ENCODE assay signal across 2 cellular contexts in the genomic region with DNA sequence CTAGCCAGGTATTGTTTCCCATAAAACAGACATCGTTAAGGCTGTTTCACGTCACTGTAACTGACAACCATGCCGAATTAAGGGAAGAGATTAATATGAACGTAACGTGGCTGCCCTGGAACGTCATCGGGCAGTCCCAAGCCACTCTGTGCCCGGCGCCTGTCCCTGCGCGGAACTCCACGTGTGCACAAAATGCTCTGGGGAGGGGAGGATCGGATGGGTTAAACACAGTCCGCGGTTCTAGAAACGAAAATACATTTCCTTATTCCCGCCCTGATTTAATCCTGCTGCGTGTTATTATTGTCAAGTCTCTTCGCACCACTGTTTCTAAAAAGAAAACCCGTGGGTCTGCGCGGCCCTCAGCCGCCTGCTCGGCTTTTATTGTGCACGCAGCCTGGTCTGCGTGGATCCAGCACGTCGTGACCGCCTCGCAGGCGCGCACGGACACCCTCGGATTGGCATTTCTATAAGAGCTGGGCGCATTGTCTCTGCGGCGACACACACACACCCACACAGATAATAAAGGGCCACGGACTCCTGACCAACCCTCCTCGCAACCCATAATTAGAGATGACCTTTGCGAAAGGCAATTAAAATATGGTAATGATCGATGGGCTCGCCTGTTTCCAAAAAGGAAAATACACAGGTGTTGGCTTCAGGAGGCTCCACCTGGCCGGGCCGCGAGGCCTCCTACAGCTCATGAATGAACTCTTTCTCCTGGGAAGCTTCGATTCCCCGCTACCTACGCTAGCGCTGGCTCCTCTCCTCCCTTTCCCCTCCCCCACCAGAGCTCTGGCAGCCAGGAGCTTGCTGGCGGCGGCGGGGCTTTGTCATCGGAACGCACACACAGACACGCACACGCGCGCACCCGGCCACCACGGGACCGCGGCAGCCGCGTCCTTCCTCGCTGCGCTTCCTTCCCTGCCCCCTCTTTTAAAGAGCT.
TF ChIP-seq lines count a peak whose summit lies in the region.

No MANE protein-coding gene starts in this region.

TF ChIP-seq in IMR-90, 13 proteins besides CTCF, POLR2A, EP300 and RAD21:
- TF ChIP-seq USF2 (IDR thresholded peaks at IDR 0.05; ENCODE audit: low read depth, low read length) (no peak), CEBPB (IDR thresholded peaks at IDR 0.05; ENCODE audit: low read depth, low read length) (no peak), RCOR1 (IDR thresholded peaks at IDR 0.05; ENCODE audit: insufficient replicate concordance, low read length) (no peak), NFE2L2 (IDR thresholded peaks at IDR 0.05; ENCODE audit: low read depth, low read length) (no peak), CHD1 (IDR thresholded peaks at IDR 0.05; ENCODE audit: low read depth, low read length) (no peak), BHLHE40 (IDR thresholded peaks at IDR 0.05; ENCODE audit: low read depth, low read length) (no peak)
TF ChIP-seq in IMR-90: peak in this region for 0.

TF ChIP-seq in K562, 482 proteins besides CTCF, POLR2A, EP300 and RAD21:
- TF ChIP-seq KAT7 (CRISPR knock-in tag; IDR thresholded peaks at IDR 0.05; ENCODE audit: borderline replicate concordance): 0 out of 2 replicates have a peak, but pooled peaks have one; percentile 55
- peak; percentile 32 to 33; a peak in 2 of 4 replicates for TF ChIP-seq NRF1 (conservative IDR thresholded peaks at IDR 0.05 in 1 of 2, IDR thresholded peaks at IDR 0.05 in 1 of 2)
- TF ChIP-seq POLR2G (IDR thresholded peaks at IDR 0.05; ENCODE audit: low read depth, low read length): peak; percentile 64
- peak; percentile 67 for TF ChIP-seq RBFOX2 (IDR thresholded peaks at IDR 0.05; ENCODE audit: low read depth, low read length)
- no peak for TF ChIP-seq ZNF431 (CRISPR knock-in tag; IDR thresholded peaks at IDR 0.05)
- no peak for TF ChIP-seq ZNF77 (CRISPR knock-in tag; IDR thresholded peaks at IDR 0.05)
- TF ChIP-seq HSF4 (CRISPR knock-in tag; IDR thresholded peaks at IDR 0.05; ENCODE audit: borderline replicate concordance): no peak
- peak; percentile 44; the same call in 1 of the 2 replicates for TF ChIP-seq GATAD2A (IDR thresholded peaks at IDR 0.05)
- 0 out of 2 replicates have a peak, but pooled peaks have one; percentile 30 for TF ChIP-seq GABPB1 (CRISPR knock-in tag; IDR thresholded peaks at IDR 0.05)
- peak; percentile 37; the same call in 1 of the 2 replicates for TF ChIP-seq CXXC5 (CRISPR knock-in tag; IDR thresholded peaks at IDR 0.05)
- 0 out of 4 replicates have a peak, but pooled peaks of 1 of the 2 experiments have one; percentile 16 for TF ChIP-seq TRIM24 (IDR thresholded peaks at IDR 0.05)
- TF ChIP-seq ZBTB1 (CRISPR knock-in tag; IDR thresholded peaks at IDR 0.05; ENCODE audit: borderline replicate concordance, low read depth): peak; percentile 78; the same call in 1 of the 2 replicates
- no peak for TF ChIP-seq ZNF444 (CRISPR knock-in tag; IDR thresholded peaks at IDR 0.05)
- 0 out of 2 replicates have a peak, but pooled peaks have one; percentile 6 for TF ChIP-seq NFIC (IDR thresholded peaks at IDR 0.05)
- TF ChIP-seq ZFX (CRISPR knock-in tag; IDR thresholded peaks at IDR 0.05): peak; percentile 11; the same call in 1 of the 2 replicates
- TF ChIP-seq ID3 (CRISPR knock-in tag; IDR thresholded peaks at IDR 0.05): no peak
- TF ChIP-seq ID3 (tag; IDR thresholded peaks at IDR 0.05): peak; percentile 71; the same call in 1 of the 2 replicates
- peak; percentile 34 for TF ChIP-seq KDM5B (IDR thresholded peaks at IDR 0.05; ENCODE audit: insufficient replicate concordance, low read depth, low read length)
- no peak for TF ChIP-seq ZNF174 (CRISPR knock-in tag; IDR thresholded peaks at IDR 0.05)
- 0 out of 2 replicates have a peak, but pooled peaks have one; percentile 67 for TF ChIP-seq AFF4 (CRISPR knock-in tag; IDR thresholded peaks at IDR 0.05)
- peak; percentile 42; the same call in 1 of the 2 replicates for TF ChIP-seq SAFB (IDR thresholded peaks at IDR 0.05; ENCODE audit: borderline replicate concordance, low read depth, low read length)
- TF ChIP-seq ZBTB33 (CRISPR knock-in tag; IDR thresholded peaks at IDR 0.05): peak; percentile 90
